In genomic region chr13:45436332-45436731, GRCh38 we compare ENCODE assay signal across 26 cellular contexts.
"Had no signal": no experiment of that assay in that cellular context is flagged by ENCODE, and none has a peak within 500 bp of the region (broad histone marks: within the 10 kb centered on the region; RNA-seq: fewer than 3 reads in every experiment).

No MANE protein-coding gene starts in this region.

- H3K4me2 ChIP-seq: hepatocyte, smooth muscle cell had no signal

- H3K27ac ChIP-seq: heart right ventricle, hepatocyte, lower lobe of right lung, ovary, sigmoid colon, testis, thyroid gland, upper lobe of left lung, vagina had no signal

- H3K27me3 ChIP-seq: heart right ventricle, hepatocyte, ovary, sigmoid colon, testis, thyroid gland, transverse colon, upper lobe of left lung, vagina had no signal

- H3K4me1 ChIP-seq: vagina had no signal

- H3K79me2 ChIP-seq: hepatocyte had no signal

- DNase-seq: heart right ventricle; islet precursor cell; left ventricle myocardium superior; lower lobe of right lung; midbrain; mucosa of descending colon; naive thymus-derived CD4-positive, alpha-beta T cell; ovary; retina; right cardiac atrium; sigmoid colon; stimulated activated CD4-positive, alpha-beta T cell treated with anti-CD3 and anti-CD28 coated beads, Interleukin-1b, Interleukin-23, amount 100 ng/mL, for 48 hours; stimulated activated CD4-positive, alpha-beta T cell treated with anti-CD3 and anti-CD28 coated beads, Interleukin-2, amount 100 ng/mL, for 48 hours; stimulated activated CD4-positive, alpha-beta T cell treated with anti-CD3 and anti-CD28 coated beads, Interleukin-4, amount 100 ng/mL, for 4 hours; stimulated activated CD8-positive, alpha-beta memory T cell treated with anti-CD3 and anti-CD28 coated beads, Interleukin-4, amount 100 ng/mL, for 48 hours; stimulated activated naive CD4-positive, alpha-beta T cell treated with Interleukin-2 at 50 U/mL for 16 hours; stimulated activated naive CD8-positive, alpha-beta T cell treated with anti-CD3 and anti-CD28 coated beads, Interleukin-15, amount 100 ng/mL, for 72 hours; testis; thyroid gland; transverse colon; upper lobe of left lung had no signal

- H3K4me3 ChIP-seq: heart right ventricle, hepatocyte, lower lobe of right lung, mucosa of descending colon, ovary, sigmoid colon, smooth muscle cell, testis, thyroid gland, transverse colon, upper lobe of left lung, vagina had no signal

- H3K9me3 ChIP-seq: heart right ventricle, lower lobe of right lung, mucosa of descending colon, ovary, sigmoid colon, testis, thyroid gland, transverse colon, upper lobe of left lung, vagina had no signal

- H3K36me3 ChIP-seq: heart right ventricle, lower lobe of right lung, ovary, sigmoid colon, thyroid gland, transverse colon, upper lobe of left lung, vagina had no signal

- ATAC-seq: heart right ventricle; left ventricle myocardium superior; lower lobe of right lung; mucosa of descending colon; naive thymus-derived CD4-positive, alpha-beta T cell; natural killer cell treated with Interleukin-12 subunit alpha and Interleukin-12 subunit beta and Interleukin-15 and Interleukin-18, amount 100 ng/mL, for 72 hours; right cardiac atrium; stimulated activated memory B cell treated with anti-CD40 and anti-IgM and Interleukin-4, amounts not matched to agents 10 μg/mL and 1 μg/mL and 100 μg/mL, for 72 hours; stimulated activated naive CD8-positive, alpha-beta T cell treated with anti-CD3 and anti-CD28 coated beads, Interleukin-15, amount 100 ng/mL, for 72 hours had no signal

- H2AFZ ChIP-seq: hepatocyte had no signal
